Comparison of ENCODE assay signal across 8 cellular contexts in genomic region chr20:40558212-40558611, GRCh38.
"Had no signal": no experiment of that assay in that cellular context is flagged by ENCODE, and none has a peak within 500 bp of the region (broad histone marks: within the 10 kb centered on the region; RNA-seq: fewer than 3 reads in every experiment).

No MANE protein-coding gene starts in this region.

- DNase-seq: GDM1, GF-D8 had no signal

- ATAC-seq: GM12878 had no signal

- H3K4me3 ChIP-seq: GM12878 had no signal

- FAIRE-seq: G401.6, GM12878, GM12891, GM12892, GM18507, GM19239 had no signal
